In the genomic region with DNA sequence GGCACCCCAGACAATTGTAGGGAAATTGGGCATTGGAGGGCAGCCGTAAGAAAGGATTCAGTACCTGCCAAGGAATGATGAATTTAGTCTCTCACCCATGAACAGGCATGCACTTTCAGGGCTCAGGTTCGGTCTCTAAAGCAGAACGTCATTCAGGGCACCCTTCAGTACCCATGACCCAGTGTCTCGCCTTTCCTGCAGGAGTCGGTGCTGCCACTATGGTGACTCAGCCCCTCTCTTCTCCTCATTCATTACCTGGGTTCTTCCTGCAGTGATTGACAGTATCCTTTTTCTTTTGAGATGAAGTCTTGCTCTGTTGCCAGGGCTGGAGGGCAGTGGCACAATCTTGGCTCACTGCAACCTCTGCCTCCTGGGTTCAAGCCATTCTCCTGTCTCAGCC, we compare ENCODE assay signal across 24 cellular contexts. TPM values are rescaled to one million over a fixed set of nuclear protein-coding genes. Genes with fewer than 3 reads are reported as not detected.
DNase-seq lines count a peak whose midpoint lies in the region; ATAC-seq and TF ChIP-seq lines count a peak whose summit lies in the region.
"Had no signal": no experiment of that assay in that cellular context is flagged by ENCODE, and none has a peak within 500 bp of the region (broad histone marks: within the 10 kb centered on the region; RNA-seq: fewer than 3 reads in every experiment).

No MANE protein-coding gene starts in this region.

- H3K9me3 Mint-ChIP-seq in neural progenitor cell: no peaks in the 10 kb centered on the region
- H3K9me3 Mint-ChIP-seq: CD4-positive, alpha-beta T cell; GM23338 had no signal

- ATAC-seq in esophagus mucosa: peak; percentile 72
- ATAC-seq: GM23338 had no signal

- H3K27ac Mint-ChIP-seq in neural progenitor cell: peak overlapping the region; percentile 78
- H3K27ac Mint-ChIP-seq: CD4-positive, alpha-beta T cell; GM23338 had no signal

- H3K9me2 ChIP-seq in GM23248 (ENCODE audit: insufficient read depth): no peaks in the 10 kb centered on the region

- H3K27ac ChIP-seq in GM23248 (no peak overlapping the region), RWPE1 (peak overlapping the region; percentile 37), neural progenitor cell (no peak overlapping the region)
- H3K27ac ChIP-seq: HL-60, KMS-11 had no signal

- H3K36me3 ChIP-seq in GM23248 (ENCODE audit: low read depth) (no peaks in the 10 kb centered on the region), neural progenitor cell (no peaks in the 10 kb centered on the region)
- H3K36me3 ChIP-seq: BE2C, HAP-1 had no signal

- in situ Hi-C loops in GM23248 (cut with MboI): no loop called here

- H2AFZ ChIP-seq in GM23248 (peak overlapping the region; percentile 57; the same call in 1 of the 2 replicates), neural progenitor cell (replicated peaks) (no peak overlapping the region)
- H2AFZ ChIP-seq: GM23338 had no signal

- H3K4me3 Mint-ChIP-seq in neural progenitor cell: no peak overlapping the region
- H3K4me3 Mint-ChIP-seq: CD4-positive, alpha-beta T cell; GM23338 had no signal

- H3K27me3 ChIP-seq in GM23248 (replicated peaks; ENCODE audit: insufficient read depth) (no peaks in the 10 kb centered on the region), neural progenitor cell (peaks cover 16% of the 10 kb centered on the region)
- H3K27me3 ChIP-seq: BE2C had no signal

- H3K4me2 ChIP-seq in GM23248 (ENCODE audit: unreplicated experiment): peak overlapping the region; percentile 26
- H3K4me2 ChIP-seq in neural progenitor cell: no peak overlapping the region
- H3K4me2 ChIP-seq: GM23338, KMS-11 had no signal

- CTCF ChIA-PET in RWPE1 (lab: Yijun Ruan, JAX): interaction anchor here (0.6 to 0.8 kb wide), 2 partner anchors 9 to 56 kb away, joined by 3 read pairs; no protein-coding TSS in a partner anchor

- POLR2A ChIA-PET in RWPE1 (lab: Yijun Ruan, JAX; ENCODE audit: low non-redundant PET): no interaction called here

- peaks cover 20% of the 10 kb centered on the region for H3K4me1 Mint-ChIP-seq in neural progenitor cell

- H3K4me1 ChIP-seq in GM23248 (ENCODE audit: insufficient read depth) (peaks cover 33% of the 10 kb centered on the region), neural progenitor cell (peaks cover 10% of the 10 kb centered on the region)

- H3K9ac ChIP-seq in GM23248 (no peak overlapping the region), neural progenitor cell (no peak overlapping the region)
- H3K9ac ChIP-seq: KMS-11 had no signal

- H3K79me2 ChIP-seq in GM23248 (ENCODE audit: insufficient read depth) (no peaks in the 10 kb centered on the region), neural progenitor cell (ENCODE audit: low read depth) (no peaks in the 10 kb centered on the region)

- TF ChIP-seq CTCF in RWPE1 (conservative IDR thresholded peaks at IDR 0.05; ENCODE audit: low read depth) (no peak), neural progenitor cell (IDR thresholded peaks at IDR 0.05) (no peak)

- H4K20me1 ChIP-seq in GM23248 (ENCODE audit: insufficient read depth) (no peaks in the 10 kb centered on the region), neural progenitor cell (ENCODE audit: low read depth) (no peaks in the 10 kb centered on the region)

- no peaks in the 10 kb centered on the region for H3K36me3 Mint-ChIP-seq in neural progenitor cell

- H3F3A ChIP-seq in GM23248 (ENCODE audit: insufficient read depth) (peaks cover 17% of the 10 kb centered on the region), neural progenitor cell (ENCODE audit: low read depth) (peaks cover 11% of the 10 kb centered on the region)

- peaks cover 16% of the 10 kb centered on the region for H3K27me3 Mint-ChIP-seq in neural progenitor cell (ENCODE audit: insufficient read depth, low read depth)

- H3K4me3 ChIP-seq in GM23248: no peak overlapping the region
- H3K4me3 ChIP-seq in neural progenitor cell: no peak overlapping the region
- H3K4me3 ChIP-seq: GM23338, HAP-1 had no signal

- H3K9me3 ChIP-seq in GM23248 (ENCODE audit: low read depth): no peaks in the 10 kb centered on the region
- no peaks in the 10 kb centered on the region for H3K9me3 ChIP-seq in neural progenitor cell (ENCODE audit: low read depth)
- H3K9me3 ChIP-seq: BE2C, HAP-1 had no signal

- DNase-seq in GM23248 (no peak), RWPE1 (ENCODE audit: low spot score) (peak; percentile 25), neural progenitor cell (ENCODE audit: low spot score) (no peak), ureter (ENCODE audit: low spot score) (no peak), amygdala (lab: John Stamatoyannopoulos, UW) (no peak), hippocampal formation (lab: John Stamatoyannopoulos, UW) (no peak)
- DNase-seq: BE2C; CD4-positive, alpha-beta T cell; COR-L47; DMS79 treated with DMSO at 0.1 percent for 48 hours; NCI-H1694; NCI-H2081; NCI-H2171; NCI-H345; NCI-H524; NCI-H774; SHP77 had no signal

- WGBS in GM23248 (ENCODE audit: low coverage in 1 of 2, low lambda C conversion rate in 2 of 2, missing lambda C conversion rate in 2 of 2), 2 experiments: 65 to 75% methylated on average over 5 of the region's 5 CpGs

RNA-seq across cellular contexts. Expression of a gene that starts 8.4 kb away (rescaled TPM):
- total RNA-seq in GM23248 (2014; rRNA removed; shearing (Covaris generic)): not detected in 2 replicates
- polyA plus RNA-seq in GM23248 (2016; fragmentation: Nextera tagmentation; extraction: Ambion mirVana): not detected in 2 replicates
- total RNA-seq in esophagus mucosa (not detected), neural progenitor cell (ENCODE audit: low replicate concordance) (0.06 TPM in 1 of 2 replicates, not detected in the other), ureter (not detected)
- total RNA-seq: A673; CD4-positive, alpha-beta T cell; GM23338; HT1080 had no signal
- polyA plus RNA-seq: GM23338 had no signal

RNA-seq across cellular contexts. Expression of a gene that starts 28.6 kb away (rescaled TPM):
- total RNA-seq in GM23248 (2014; rRNA removed; shearing (Covaris generic)): 24.9 and 26.3 TPM in 2 replicates
- polyA plus RNA-seq in GM23248 (2016; fragmentation: Nextera tagmentation; extraction: Ambion mirVana): 23.1 and 23.9 TPM in 2 replicates
- total RNA-seq in esophagus mucosa (36.3 TPM), neural progenitor cell (ENCODE audit: low replicate concordance) (18.2 and 20.8 TPM in 2 replicates), ureter (91.9 TPM)

RNA-seq across cellular contexts. Expression of a gene that starts 30.1 kb away (rescaled TPM):
- not detected in 2 replicates for total RNA-seq in GM23248 (2014; rRNA removed; shearing (Covaris generic))
- not detected in 2 replicates for polyA plus RNA-seq in GM23248 (2016; fragmentation: Nextera tagmentation; extraction: Ambion mirVana)
- not detected for total RNA-seq in esophagus mucosa
- total RNA-seq in neural progenitor cell (ENCODE audit: low replicate concordance): not detected in 2 replicates
- not detected for total RNA-seq in ureter
- total RNA-seq: A673; CD4-positive, alpha-beta T cell had no signal
